In genomic region chr9:36166150-36166927, GRCh38 we compare ENCODE assay signal across 1 cellular context.
TF ChIP-seq lines count a peak whose summit lies in the region.

No MANE protein-coding gene starts in this region.

TF ChIP-seq in HEK293, 187 proteins besides CTCF, POLR2A, EP300 and RAD21 (continued from another document and continues in another):
- TF ChIP-seq, protein P1, sequence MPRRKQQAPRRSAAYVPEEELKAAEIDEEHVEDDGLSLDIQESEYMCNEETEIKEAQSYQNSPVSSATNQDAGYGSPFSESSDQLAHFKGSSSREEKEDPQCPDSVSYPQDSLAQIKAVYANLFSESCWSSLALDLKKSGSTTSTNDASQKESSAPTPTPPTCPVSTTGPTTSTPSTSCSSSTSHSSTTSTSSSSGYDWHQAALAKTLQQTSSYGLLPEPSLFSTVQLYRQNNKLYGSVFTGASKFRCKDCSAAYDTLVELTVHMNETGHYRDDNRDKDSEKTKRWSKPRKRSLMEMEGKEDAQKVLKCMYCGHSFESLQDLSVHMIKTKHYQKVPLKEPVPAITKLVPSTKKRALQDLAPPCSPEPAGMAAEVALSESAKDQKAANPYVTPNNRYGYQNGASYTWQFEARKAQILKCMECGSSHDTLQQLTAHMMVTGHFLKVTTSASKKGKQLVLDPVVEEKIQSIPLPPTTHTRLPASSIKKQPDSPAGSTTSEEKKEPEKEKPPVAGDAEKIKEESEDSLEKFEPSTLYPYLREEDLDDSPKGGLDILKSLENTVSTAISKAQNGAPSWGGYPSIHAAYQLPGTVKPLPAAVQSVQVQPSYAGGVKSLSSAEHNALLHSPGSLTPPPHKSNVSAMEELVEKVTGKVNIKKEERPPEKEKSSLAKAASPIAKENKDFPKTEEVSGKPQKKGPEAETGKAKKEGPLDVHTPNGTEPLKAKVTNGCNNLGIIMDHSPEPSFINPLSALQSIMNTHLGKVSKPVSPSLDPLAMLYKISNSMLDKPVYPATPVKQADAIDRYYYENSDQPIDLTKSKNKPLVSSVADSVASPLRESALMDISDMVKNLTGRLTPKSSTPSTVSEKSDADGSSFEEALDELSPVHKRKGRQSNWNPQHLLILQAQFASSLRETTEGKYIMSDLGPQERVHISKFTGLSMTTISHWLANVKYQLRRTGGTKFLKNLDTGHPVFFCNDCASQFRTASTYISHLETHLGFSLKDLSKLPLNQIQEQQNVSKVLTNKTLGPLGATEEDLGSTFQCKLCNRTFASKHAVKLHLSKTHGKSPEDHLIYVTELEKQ (tag by site-specific recombination; IDR thresholded peaks at IDR 0.05; ENCODE audit: borderline replicate concordance), result no peak
- TF ChIP-seq, protein P2, sequence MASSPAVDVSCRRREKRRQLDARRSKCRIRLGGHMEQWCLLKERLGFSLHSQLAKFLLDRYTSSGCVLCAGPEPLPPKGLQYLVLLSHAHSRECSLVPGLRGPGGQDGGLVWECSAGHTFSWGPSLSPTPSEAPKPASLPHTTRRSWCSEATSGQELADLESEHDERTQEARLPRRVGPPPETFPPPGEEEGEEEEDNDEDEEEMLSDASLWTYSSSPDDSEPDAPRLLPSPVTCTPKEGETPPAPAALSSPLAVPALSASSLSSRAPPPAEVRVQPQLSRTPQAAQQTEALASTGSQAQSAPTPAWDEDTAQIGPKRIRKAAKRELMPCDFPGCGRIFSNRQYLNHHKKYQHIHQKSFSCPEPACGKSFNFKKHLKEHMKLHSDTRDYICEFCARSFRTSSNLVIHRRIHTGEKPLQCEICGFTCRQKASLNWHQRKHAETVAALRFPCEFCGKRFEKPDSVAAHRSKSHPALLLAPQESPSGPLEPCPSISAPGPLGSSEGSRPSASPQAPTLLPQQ (tag by site-specific recombination; IDR thresholded peaks at IDR 0.05), result peak; percentile 44; the same call in 1 of the 2 replicates
- TF ChIP-seq GLIS2 (tag by site-specific recombination; IDR thresholded peaks at IDR 0.05) (no peak), GFI1B (tag by site-specific recombination; IDR thresholded peaks at IDR 0.05) (no peak), ZNF24 (tag by site-specific recombination; IDR thresholded peaks at IDR 0.05) (no peak), ZNF501 (tag by site-specific recombination; IDR thresholded peaks at IDR 0.05) (no peak), ZNF510 (tag by site-specific recombination; IDR thresholded peaks at IDR 0.05; ENCODE audit: insufficient replicate concordance) (no peak), ZNF658 (tag by site-specific recombination; IDR thresholded peaks at IDR 0.05) (no peak), ZIC2 (tag by site-specific recombination; IDR thresholded peaks at IDR 0.05) (no peak), ZNF266 (tag by site-specific recombination; IDR thresholded peaks at IDR 0.05; ENCODE audit: low read depth) (no peak), ZNF645 (tag by site-specific recombination; IDR thresholded peaks at IDR 0.05) (no peak), ZNF660 (tag by site-specific recombination; IDR thresholded peaks at IDR 0.05) (no peak), ZNF335 (tag by site-specific recombination; conservative IDR thresholded peaks at IDR 0.05) (peak; percentile 66), HOXA7 (CRISPR knock-in tag; IDR thresholded peaks at IDR 0.05; ENCODE audit: borderline replicate concordance) (no peak), ZNF843 (tag by site-specific recombination; IDR thresholded peaks at IDR 0.05) (no peak), ZNF184 (tag by site-specific recombination; IDR thresholded peaks at IDR 0.05) (no peak), ZNF18 (tag by site-specific recombination; IDR thresholded peaks at IDR 0.05) (no peak), ZNF670 (tag by site-specific recombination; IDR thresholded peaks at IDR 0.05; ENCODE audit: low read depth) (no peak), ZBTB26 (tag by site-specific recombination; optimal IDR thresholded peaks at IDR 0.05) (peak; percentile 43), ZNF664 (tag by site-specific recombination; IDR thresholded peaks at IDR 0.05) (no peak), ZFP41 (tag by site-specific recombination; IDR thresholded peaks at IDR 0.05; ENCODE audit: borderline replicate concordance) (no peak), ZFP69B (tag by site-specific recombination; IDR thresholded peaks at IDR 0.05) (0 out of 2 replicates have a peak, but pooled peaks have one; percentile 64), GLIS1 (tag by site-specific recombination; IDR thresholded peaks at IDR 0.05) (no peak), ZNF404 (tag by site-specific recombination; IDR thresholded peaks at IDR 0.05) (no peak), ZFP3 (tag by site-specific recombination; IDR thresholded peaks at IDR 0.05; ENCODE audit: low read depth) (no peak), ZNF561 (tag by site-specific recombination; IDR thresholded peaks at IDR 0.05; ENCODE audit: borderline replicate concordance) (no peak), ZNF19 (tag by site-specific recombination; IDR thresholded peaks at IDR 0.05; ENCODE audit: low read depth) (no peak), ZNF133 (tag by site-specific recombination; IDR thresholded peaks at IDR 0.05) (no peak), ZNF174 (tag by site-specific recombination; IDR thresholded peaks at IDR 0.05) (no peak), ZNF624 (tag by site-specific recombination; IDR thresholded peaks at IDR 0.05) (no peak), EGR2 (tag by site-specific recombination; IDR thresholded peaks at IDR 0.05; ENCODE audit: low read depth) (peak; percentile 19; the same call in 1 of the 2 replicates), KLF16 (tag by site-specific recombination; IDR thresholded peaks at IDR 0.05) (no peak), ZNF707 (tag by site-specific recombination; IDR thresholded peaks at IDR 0.05) (no peak), ZNF416 (tag by site-specific recombination; IDR thresholded peaks at IDR 0.05) (no peak), ZBTB21 (tag by site-specific recombination; IDR thresholded peaks at IDR 0.05) (no peak), ZNF169 (tag by site-specific recombination; IDR thresholded peaks at IDR 0.05) (no peak), ZNF398 (tag by site-specific recombination; IDR thresholded peaks at IDR 0.05) (no peak), SP3 (tag by site-specific recombination; IDR thresholded peaks at IDR 0.05) (peak; percentile 52; the same call in 1 of the 2 replicates), REPIN1 (tag by site-specific recombination; IDR thresholded peaks at IDR 0.05; ENCODE audit: low read depth) (no peak), ZNF146 (tag by site-specific recombination; IDR thresholded peaks at IDR 0.05) (no peak), ZNF548 (tag by site-specific recombination; IDR thresholded peaks at IDR 0.05) (no peak)
- TF ChIP-seq, protein P3, sequence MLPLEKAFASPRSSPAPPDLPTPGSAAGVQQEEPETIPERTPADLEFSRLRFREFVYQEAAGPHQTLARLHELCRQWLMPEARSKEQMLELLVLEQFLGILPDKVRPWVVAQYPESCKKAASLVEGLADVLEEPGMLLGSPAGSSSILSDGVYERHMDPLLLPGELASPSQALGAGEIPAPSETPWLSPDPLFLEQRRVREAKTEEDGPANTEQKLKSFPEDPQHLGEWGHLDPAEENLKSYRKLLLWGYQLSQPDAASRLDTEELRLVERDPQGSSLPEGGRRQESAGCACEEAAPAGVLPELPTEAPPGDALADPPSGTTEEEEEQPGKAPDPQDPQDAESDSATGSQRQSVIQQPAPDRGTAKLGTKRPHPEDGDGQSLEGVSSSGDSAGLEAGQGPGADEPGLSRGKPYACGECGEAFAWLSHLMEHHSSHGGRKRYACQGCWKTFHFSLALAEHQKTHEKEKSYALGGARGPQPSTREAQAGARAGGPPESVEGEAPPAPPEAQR (tag by site-specific recombination; IDR thresholded peaks at IDR 0.05), result no peak
- TF ChIP-seq, protein P4, sequence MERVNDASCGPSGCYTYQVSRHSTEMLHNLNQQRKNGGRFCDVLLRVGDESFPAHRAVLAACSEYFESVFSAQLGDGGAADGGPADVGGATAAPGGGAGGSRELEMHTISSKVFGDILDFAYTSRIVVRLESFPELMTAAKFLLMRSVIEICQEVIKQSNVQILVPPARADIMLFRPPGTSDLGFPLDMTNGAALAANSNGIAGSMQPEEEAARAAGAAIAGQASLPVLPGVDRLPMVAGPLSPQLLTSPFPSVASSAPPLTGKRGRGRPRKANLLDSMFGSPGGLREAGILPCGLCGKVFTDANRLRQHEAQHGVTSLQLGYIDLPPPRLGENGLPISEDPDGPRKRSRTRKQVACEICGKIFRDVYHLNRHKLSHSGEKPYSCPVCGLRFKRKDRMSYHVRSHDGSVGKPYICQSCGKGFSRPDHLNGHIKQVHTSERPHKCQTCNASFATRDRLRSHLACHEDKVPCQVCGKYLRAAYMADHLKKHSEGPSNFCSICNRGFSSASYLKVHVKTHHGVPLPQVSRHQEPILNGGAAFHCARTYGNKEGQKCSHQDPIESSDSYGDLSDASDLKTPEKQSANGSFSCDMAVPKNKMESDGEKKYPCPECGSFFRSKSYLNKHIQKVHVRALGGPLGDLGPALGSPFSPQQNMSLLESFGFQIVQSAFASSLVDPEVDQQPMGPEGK (tag by site-specific recombination; IDR thresholded peaks at IDR 0.05), result peak; percentile 64
- TF ChIP-seq, protein P5, sequence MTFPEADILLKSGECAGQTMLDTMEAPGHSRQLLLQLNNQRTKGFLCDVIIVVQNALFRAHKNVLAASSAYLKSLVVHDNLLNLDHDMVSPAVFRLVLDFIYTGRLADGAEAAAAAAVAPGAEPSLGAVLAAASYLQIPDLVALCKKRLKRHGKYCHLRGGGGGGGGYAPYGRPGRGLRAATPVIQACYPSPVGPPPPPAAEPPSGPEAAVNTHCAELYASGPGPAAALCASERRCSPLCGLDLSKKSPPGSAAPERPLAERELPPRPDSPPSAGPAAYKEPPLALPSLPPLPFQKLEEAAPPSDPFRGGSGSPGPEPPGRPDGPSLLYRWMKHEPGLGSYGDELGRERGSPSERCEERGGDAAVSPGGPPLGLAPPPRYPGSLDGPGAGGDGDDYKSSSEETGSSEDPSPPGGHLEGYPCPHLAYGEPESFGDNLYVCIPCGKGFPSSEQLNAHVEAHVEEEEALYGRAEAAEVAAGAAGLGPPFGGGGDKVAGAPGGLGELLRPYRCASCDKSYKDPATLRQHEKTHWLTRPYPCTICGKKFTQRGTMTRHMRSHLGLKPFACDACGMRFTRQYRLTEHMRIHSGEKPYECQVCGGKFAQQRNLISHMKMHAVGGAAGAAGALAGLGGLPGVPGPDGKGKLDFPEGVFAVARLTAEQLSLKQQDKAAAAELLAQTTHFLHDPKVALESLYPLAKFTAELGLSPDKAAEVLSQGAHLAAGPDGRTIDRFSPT (tag by site-specific recombination; IDR thresholded peaks at IDR 0.05), result no peak
